In the genomic region with DNA sequence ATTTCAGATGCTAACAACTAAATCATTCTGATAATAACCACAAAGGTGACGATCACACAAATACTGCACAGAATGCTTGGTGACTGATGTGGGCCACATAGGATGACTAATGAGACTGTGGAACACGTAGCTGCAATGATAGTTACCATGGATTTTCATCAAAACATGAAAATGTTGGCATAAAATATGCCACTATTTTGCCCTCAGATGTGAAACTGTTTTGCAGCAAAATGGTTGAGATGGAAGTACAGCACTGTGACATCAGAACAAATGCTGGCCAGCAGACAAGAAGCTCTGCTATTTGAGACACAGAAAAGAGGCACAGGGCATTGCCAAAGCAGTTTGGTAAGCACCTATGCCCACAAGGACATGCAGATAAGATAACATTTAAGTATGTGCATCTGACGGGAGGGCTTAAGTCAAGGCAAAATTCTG, we compare ENCODE assay signal across 7 cellular contexts.
DNase-seq lines count a peak whose midpoint lies in the region; ATAC-seq lines count a peak whose summit lies in the region.

No MANE protein-coding gene starts in this region.

- DNase-seq in HT1080 (ENCODE audit: low read depth): peak; percentile 77
- peak; percentile 42 for DNase-seq in activated CD8-positive, alpha-beta T cell treated with anti-CD3 and anti-CD28 coated beads, Interleukin-2, amount 10 ng/mL, durations not matched to agents 7 days and 5 days
- peak; percentile 71 for DNase-seq in glomerular visceral epithelial cell (ENCODE audit: extremely low spot score)
- peak; percentile 24 to 81 for DNase-seq in stimulated activated effector memory CD8-positive, alpha-beta T cell treated with anti-CD3 and anti-CD28 coated beads, Interleukin-12 subunit alpha, Interleukin-12 subunit beta, amount 100 ng/mL, for 72 hours (ENCODE audit: low spot score in 2 of 2)
- no peak for DNase-seq in NCI-H2081 treated with DMSO at 0.1 percent for 48 hours (lab: John Stamatoyannopoulos, UW)
- DNase-seq in iPS-NIHi7 (ENCODE audit: extremely low spot score): no peak

- H3K4me3 Mint-ChIP-seq in activated CD8-positive, alpha-beta T cell treated with anti-CD3 and anti-CD28 coated beads, Interleukin-2, amount 10 ng/mL, durations not matched to agents 7 days and 5 days: no peak overlapping the region
- H3K4me3 Mint-ChIP-seq in stimulated activated effector memory CD8-positive, alpha-beta T cell treated with anti-CD3 and anti-CD28 coated beads, Interleukin-12 subunit alpha, Interleukin-12 subunit beta, amount 100 ng/mL, for 72 hours: peak overlapping the region; percentile 59

- H3K4me1 Mint-ChIP-seq in activated CD8-positive, alpha-beta T cell treated with anti-CD3 and anti-CD28 coated beads, Interleukin-2, amount 10 ng/mL, durations not matched to agents 7 days and 5 days (ENCODE audit: low read depth): peaks cover 24% of the 10 kb centered on the region
- peaks cover 69% of the 10 kb centered on the region for H3K4me1 Mint-ChIP-seq in stimulated activated effector memory CD8-positive, alpha-beta T cell treated with anti-CD3 and anti-CD28 coated beads, Interleukin-12 subunit alpha, Interleukin-12 subunit beta, amount 100 ng/mL, for 72 hours

- H3K9me3 Mint-ChIP-seq in activated CD8-positive, alpha-beta T cell treated with anti-CD3 and anti-CD28 coated beads, Interleukin-2, amount 10 ng/mL, durations not matched to agents 7 days and 5 days (ENCODE audit: insufficient read depth): no peaks in the 10 kb centered on the region
- H3K9me3 Mint-ChIP-seq in stimulated activated effector memory CD8-positive, alpha-beta T cell treated with anti-CD3 and anti-CD28 coated beads, Interleukin-12 subunit alpha, Interleukin-12 subunit beta, amount 100 ng/mL, for 72 hours: no peaks in the 10 kb centered on the region

- peak overlapping the region; percentile 50 for H3K27ac Mint-ChIP-seq in activated CD8-positive, alpha-beta T cell treated with anti-CD3 and anti-CD28 coated beads, Interleukin-2, amount 10 ng/mL, durations not matched to agents 7 days and 5 days
- peak overlapping the region; percentile 99 for H3K27ac Mint-ChIP-seq in stimulated activated effector memory CD8-positive, alpha-beta T cell treated with anti-CD3 and anti-CD28 coated beads, Interleukin-12 subunit alpha, Interleukin-12 subunit beta, amount 100 ng/mL, for 72 hours

- no peaks in the 10 kb centered on the region for H3K27me3 Mint-ChIP-seq in activated CD8-positive, alpha-beta T cell treated with anti-CD3 and anti-CD28 coated beads, Interleukin-2, amount 10 ng/mL, durations not matched to agents 7 days and 5 days (ENCODE audit: low read depth)

- POLR2A ChIA-PET in activated CD8-positive, alpha-beta T cell treated with anti-CD3 and anti-CD28 coated beads, Interleukin-2, amount 10 ng/mL, durations not matched to agents 7 days and 5 days (lab: Charles Lee): interaction anchor here (0.9 to 3.4 kb wide), 3 partner anchors 12 to 84 kb away, joined by 3 to 11 read pairs (median 7); partner anchors contain the start of gene NIBAN1

- CTCF ChIA-PET in activated CD8-positive, alpha-beta T cell treated with anti-CD3 and anti-CD28 coated beads, Interleukin-2, amount 10 ng/mL, durations not matched to agents 7 days and 5 days (lab: Charles Lee): interaction anchor here (4.0 kb wide), 1 partner anchor 85 kb away, joined by 12 read pairs; no protein-coding TSS in a partner anchor

- peaks cover 33% of the 10 kb centered on the region for H3K36me3 Mint-ChIP-seq in activated CD8-positive, alpha-beta T cell treated with anti-CD3 and anti-CD28 coated beads, Interleukin-2, amount 10 ng/mL, durations not matched to agents 7 days and 5 days (ENCODE audit: low read depth)
- peaks cover 41% of the 10 kb centered on the region for H3K36me3 Mint-ChIP-seq in stimulated activated effector memory CD8-positive, alpha-beta T cell treated with anti-CD3 and anti-CD28 coated beads, Interleukin-12 subunit alpha, Interleukin-12 subunit beta, amount 100 ng/mL, for 72 hours

- peak; percentile 76 for ATAC-seq in activated CD8-positive, alpha-beta T cell treated with anti-CD3 and anti-CD28 coated beads, Interleukin-2, amount 10 ng/mL, durations not matched to agents 7 days and 5 days
- ATAC-seq in stimulated activated effector memory CD8-positive, alpha-beta T cell treated with anti-CD3 and anti-CD28 coated beads, Interleukin-12 subunit alpha, Interleukin-12 subunit beta, amount 100 ng/mL, for 72 hours: peak; percentile 86
- no peak for ATAC-seq in GM21619 (IDR thresholded peaks at IDR 0.05; ENCODE audit: unreplicated experiment)

Comparison
In these comparisons a context has a peak if more than half of its experiments do, and no peak if none do; other contexts are left out.
1. DNase-seq: peak in HT1080 (single experiment), activated CD8-positive, alpha-beta T cell treated with anti-CD3 and anti-CD28 coated beads, Interleukin-2, amount 10 ng/mL, durations not matched to agents 7 days and 5 days (single experiment), glomerular visceral epithelial cell (single experiment) and stimulated activated effector memory CD8-positive, alpha-beta T cell treated with anti-CD3 and anti-CD28 coated beads, Interleukin-12 subunit alpha, Interleukin-12 subunit beta, amount 100 ng/mL, for 72 hours (2 of 2); none in NCI-H2081 treated with DMSO at 0.1 percent for 48 hours (single experiment) and iPS-NIHi7 (single experiment).